15 cellular contexts compared by ENCODE assay signal in genomic region chr10:77810446-77811335, GRCh38.
"Had no signal": no experiment of that assay in that cellular context is flagged by ENCODE, and none has a peak within 500 bp of the region (broad histone marks: within the 10 kb centered on the region; RNA-seq: fewer than 3 reads in every experiment).

No MANE protein-coding gene starts in this region.

- H3K27ac ChIP-seq: tibial artery, uterus, VCaP had no signal

- ATAC-seq: activated CD4-positive, alpha-beta T cell treated with anti-CD3 and anti-CD28 coated beads for 36 hours; activated CD8-positive, alpha-beta memory T cell treated with anti-CD3 and anti-CD28 coated beads, Interleukin-2, amount 10 ng/mL, durations not matched to agents 7 days and 5 days; esophagus mucosa had no signal

- H3K4me1 ChIP-seq: tibial artery, uterus had no signal

- H3K36me3 ChIP-seq: uterus had no signal

- H3K4me3 ChIP-seq: tibial artery, uterus had no signal

- DNase-seq: activated CD4-positive, alpha-beta memory T cell treated with anti-CD3 and anti-CD28 coated beads for 36 hours; activated CD4-positive, alpha-beta T cell treated with anti-CD3 and anti-CD28 coated beads for 36 hours; activated CD8-positive, alpha-beta memory T cell treated with anti-CD3 and anti-CD28 coated beads, Interleukin-2, amount 10 ng/mL, durations not matched to agents 7 days and 5 days; activated naive CD4-positive, alpha-beta T cell treated with anti-CD3 and anti-CD28 coated beads, Interleukin-2, amount 50 U/mL, for 16 hours; activated T-cell treated with anti-CD3 and anti-CD28 coated beads, Interleukin-2, amount 50 U/mL, for 1 hour; kidney glomerular epithelial cell; stimulated activated CD4-positive, alpha-beta T cell treated with anti-CD3 and anti-CD28 coated beads, Interleukin-12 subunit alpha, Interleukin-12 subunit beta, amount 100 ng/mL, for 4 hours; stimulated activated CD4-positive, alpha-beta T cell treated with anti-CD3 and anti-CD28 coated beads, Interleukin-2, amount 100 ng/mL, for 24 hours; T-helper 9 cell; tibial artery; uterus had no signal

- H3K9me3 ChIP-seq: tibial artery, uterus had no signal

- FAIRE-seq: astrocyte, colon had no signal
